1 cellular context compared by ENCODE assay signal in genomic region chr11:44861829-44862545, GRCh38.
A peak's percentile ranks its signal among the peaks of the same experiment; 100 is the strongest.
TF ChIP-seq lines count a peak whose summit lies in the region.

No MANE protein-coding gene starts in this region.

TF ChIP-seq in SK-N-SH, 30 proteins besides CTCF, POLR2A, EP300 and RAD21 (continued from another document):
- TF ChIP-seq MAX (IDR thresholded peaks at IDR 0.05; ENCODE audit: low read depth) (peak; percentile 80), JUND (IDR thresholded peaks at IDR 0.05) (peak; percentile 96), RFX5 (IDR thresholded peaks at IDR 0.05; ENCODE audit: low read length) (no peak), SMC3 (IDR thresholded peaks at IDR 0.05; ENCODE audit: low read depth, low read length) (no peak), GABPA (IDR thresholded peaks at IDR 0.05; ENCODE audit: low read depth) (no peak), NFIC (IDR thresholded peaks at IDR 0.05; ENCODE audit: borderline replicate concordance) (peak; percentile 83), FOXJ3 (CRISPR knock-in tag; IDR thresholded peaks at IDR 0.05) (no peak), TCF12 (IDR thresholded peaks at IDR 0.05) (peak; percentile 92), RCOR1 (IDR thresholded peaks at IDR 0.05; ENCODE audit: low read length) (no peak), USF1 (IDR thresholded peaks at IDR 0.05; ENCODE audit: borderline replicate concordance, low read depth) (peak; percentile 74; the same call in 1 of the 2 replicates), ELF1 (IDR thresholded peaks at IDR 0.05) (no peak), ZBTB33 (IDR thresholded peaks at IDR 0.05; ENCODE audit: borderline replicate concordance, low read depth) (peak; percentile 75; the same call in 1 of the 2 replicates), TAF1 (IDR thresholded peaks at IDR 0.05; ENCODE audit: borderline replicate concordance, low read depth, low read length) (peak; percentile 28; the same call in 1 of the 2 replicates), RXRA (IDR thresholded peaks at IDR 0.05; ENCODE audit: borderline replicate concordance, low read depth) (peak; percentile 87; the same call in 1 of the 2 replicates), YY1 (IDR thresholded peaks at IDR 0.05; ENCODE audit: low read depth) (no peak)
